ENCODE assay signal across 20 cellular contexts in the genomic region with DNA sequence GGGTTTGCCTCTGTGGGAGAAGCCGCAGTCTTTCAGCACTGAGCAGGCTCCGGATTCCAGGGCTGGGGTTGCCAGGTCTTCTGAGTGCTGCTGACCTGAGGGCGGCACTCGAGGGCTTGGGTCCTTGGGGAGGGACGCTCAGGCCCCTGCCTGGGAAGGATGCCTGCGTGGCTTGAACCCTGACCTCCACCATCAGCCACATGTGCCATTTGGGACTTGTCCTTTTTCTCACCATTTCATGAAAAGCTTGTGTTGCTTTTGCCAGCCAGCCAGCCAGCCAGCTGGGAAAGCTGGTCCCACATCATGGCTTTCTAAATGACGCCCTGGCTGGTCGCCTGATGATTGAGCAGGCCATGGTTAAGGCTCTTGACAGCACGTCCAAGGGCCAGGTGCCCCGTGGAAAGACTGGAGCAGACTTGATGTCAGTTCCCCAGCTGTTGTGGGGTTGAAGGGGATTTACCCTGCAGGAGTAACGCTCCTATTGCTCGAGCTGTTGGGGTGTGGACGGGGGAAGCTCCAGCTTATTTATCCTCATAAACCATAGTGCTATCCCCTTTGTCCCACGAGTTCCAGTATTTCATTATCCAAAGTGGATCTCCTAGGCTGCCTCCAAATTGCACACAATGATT.
A peak's percentile ranks its signal among the peaks of the same experiment; 100 is the strongest.
DNase-seq lines count a peak whose midpoint lies in the region; ATAC-seq, FAIRE-seq and TF ChIP-seq lines count a peak whose summit lies in the region.
"Had no signal": no experiment of that assay in that cellular context is flagged by ENCODE, and none has a peak within 500 bp of the region (broad histone marks: within the 10 kb centered on the region; RNA-seq: fewer than 3 reads in every experiment).

No MANE protein-coding gene starts in this region.

- no peak overlapping the region for H2BK15ac ChIP-seq in H1 (ENCODE audit: low read length)

- no peak overlapping the region for H3K56ac ChIP-seq in H1 (replicated peaks; ENCODE audit: insufficient read length, low read depth, low read length)

- DNase-seq in NCI-H82 treated with DMSO at 0.1 percent for 48 hours (lab: John Stamatoyannopoulos, UW; ENCODE audit: unreplicated experiment): peak; percentile 33
- DNase-seq in H1 (ENCODE audit: low read depth in 1 of 2, low spot score in 2 of 2): no peak
- no peak for DNase-seq in GM19240 (ENCODE audit: insufficient read length, low spot score)
- no peak for DNase-seq in pons (ENCODE audit: low spot score)
- DNase-seq in NCI-H2171 (lab: John Stamatoyannopoulos, UW): no peak
- DNase-seq: CD4-positive, alpha-beta T cell; COR-L47; GM23248; HCEC 1CT; IMR-90; MV-4-11; NCI-H1694; NCI-H2081; NCI-H446 treated with DMSO at 0.1 percent for 48 hours had no signal

- peak overlapping the region; percentile 45; the same call in 1 of the 2 replicates for H4K8ac ChIP-seq in H1 (ENCODE audit: extremely low read depth, insufficient read depth, low read length)

- H3K79me1 ChIP-seq in H1 (ENCODE audit: low read depth, low read length): no peaks in the 10 kb centered on the region

- H3K4me2 ChIP-seq in H1 (ENCODE audit: insufficient read depth in 1 of 2, low read depth in 2 of 2, low read length in 2 of 2): no peak overlapping the region

- no peaks in the 10 kb centered on the region for H3K23me2 ChIP-seq in H1 (ENCODE audit: low read depth, low read length)

- FAIRE-seq in H1 (lab: Jason Lieb, UNC): no peak
- FAIRE-seq: GM12891, HTR-8/SVneo, RCC 7860 had no signal

- H3K14ac ChIP-seq in H1 (ENCODE audit: insufficient read length): no peak overlapping the region

- no peaks in the 10 kb centered on the region; a peak in 1 of 7 replicates for H3K27me3 ChIP-seq in H1 (replicated peaks in 1 of 4; ENCODE audit: control insufficient read depth in 3 of 4, extremely low read depth in 1 of 4, insufficient read depth in 3 of 4, low read length in 3 of 4)

- no peak for TF ChIP-seq POLR2A in H1 (IDR thresholded peaks at IDR 0.05; ENCODE audit: control extremely low read depth in 1 of 2, low read depth in 2 of 2, low read length in 2 of 2)

- TF ChIP-seq EP300 in H1 (IDR thresholded peaks at IDR 0.05; ENCODE audit: borderline replicate concordance in 1 of 2, low read depth in 2 of 2, low read length in 2 of 2): no peak

- no peak for ATAC-seq in HG03196 (IDR thresholded peaks at IDR 0.05; ENCODE audit: unreplicated experiment)

- H2AFZ ChIP-seq in H1 (ENCODE audit: low read length): no peak overlapping the region
- H2AFZ ChIP-seq: GM23248 had no signal

- H3K18ac ChIP-seq in H1 (ENCODE audit: extremely low read depth, low read length): no peak overlapping the region

- H3K4me3 ChIP-seq in HEK293 (ENCODE audit: low read depth, low read length) (no peak overlapping the region), H1 (ENCODE audit: extremely low read depth in 1 of 4, insufficient read depth in 2 of 4, low read depth in 3 of 4, low read length in 4 of 4) (no peak overlapping the region)
- H3K4me3 ChIP-seq: GM23248, SJSA1 had no signal

- CTCF ChIA-PET in HEK293 (lab: Yijun Ruan, JAX) (interaction anchor here (0.5 kb wide), 1 partner anchor 41 kb away, joined by 3 read pairs; no protein-coding TSS in a partner anchor), H1 (lab: Charles Lee; ENCODE audit: partially characterized antibody) (interaction anchor here (0.7 to 2.6 kb wide), 5 partner anchors 9 to 254 kb away, joined by 3 to 7 read pairs (median 3); no protein-coding TSS in a partner anchor)

- H3K9me3 ChIP-seq in HEK293 (ENCODE audit: control insufficient read depth, insufficient read depth, low read depth, low read length) (no peaks in the 10 kb centered on the region), H1 (ENCODE audit: insufficient read depth in 2 of 2, low read depth in 1 of 2, low read length in 1 of 2) (no peaks in the 10 kb centered on the region)
- H3K9me3 ChIP-seq: SJSA1 had no signal

- no peak overlapping the region for H3K4ac ChIP-seq in H1 (replicated peaks; ENCODE audit: insufficient read length, low read depth, low read length)

- TF ChIP-seq CTCF in HEK293 (tag by site-specific recombination; IDR thresholded peaks at IDR 0.05) (no peak), H1 (IDR thresholded peaks at IDR 0.05; ENCODE audit: control extremely low read depth in 1 of 3, insufficient read depth in 1 of 3, low read depth in 1 of 3, low read length in 3 of 3) (no peak)

- POLR2A ChIA-PET in HEK293 (lab: Yijun Ruan, JAX) (no interaction called here), H1 (lab: Charles Lee; ENCODE audit: partially characterized antibody) (no interaction called here)

- H4K91ac ChIP-seq in H1 (replicated peaks; ENCODE audit: insufficient read length, low read length): no peak overlapping the region

- no peak overlapping the region for H4K5ac ChIP-seq in H1 (ENCODE audit: insufficient read length, low read depth, low read length)

- H3K9ac ChIP-seq in H1 (replicated peaks in 1 of 4; ENCODE audit: extremely low read depth in 1 of 4, low read depth in 3 of 4, low read length in 3 of 4): no peak overlapping the region
- H3K9ac ChIP-seq: GM23248 had no signal

- H3K36me3 ChIP-seq in HEK293 (ENCODE audit: control insufficient read depth in 2 of 2, insufficient read depth in 1 of 2, low read length in 2 of 2) (no peaks in the 10 kb centered on the region), H1 (ENCODE audit: control insufficient read depth in 2 of 4, insufficient read depth in 4 of 4, low read length in 3 of 4) (no peaks in the 10 kb centered on the region)
- H3K36me3 ChIP-seq: SJSA1 had no signal

- H3K4me1 ChIP-seq in HEK293 (ENCODE audit: control insufficient read depth, insufficient read depth, low read length) (peaks cover 13% of the 10 kb centered on the region), H1 (replicated peaks in 1 of 4; ENCODE audit: control insufficient read depth in 3 of 4, insufficient read depth in 4 of 4, low read length in 3 of 4) (peaks cover 8 to 26% (median 16%) of the 10 kb centered on the region in 4 experiments)
- H3K4me1 ChIP-seq: SJSA1 had no signal

- H3K23ac ChIP-seq in H1 (ENCODE audit: insufficient read length): no peak overlapping the region

- H2BK120ac ChIP-seq in H1 (replicated peaks; ENCODE audit: low read depth, low read length): no peak overlapping the region

- H3K27ac ChIP-seq in HEK293 (ENCODE audit: extremely low read depth, low read depth, low read length) (no peak overlapping the region), H1 (ENCODE audit: low read depth, low read length) (no peak overlapping the region)
- H3K27ac ChIP-seq: GM23248, SJSA1 had no signal

- H2BK5ac ChIP-seq in H1 (ENCODE audit: low read depth, low read length): no peak overlapping the region

- no peaks in the 10 kb centered on the region for H4K20me1 ChIP-seq in H1 (replicated peaks in 1 of 2; ENCODE audit: control insufficient read depth in 1 of 2, insufficient read depth in 2 of 2, low read length in 2 of 2)

- no peak overlapping the region for H2AK5ac ChIP-seq in H1 (ENCODE audit: low read depth, low read length)

- no peak overlapping the region for H2BK20ac ChIP-seq in H1 (ENCODE audit: low read length)

- H2BK12ac ChIP-seq in H1 (ENCODE audit: low read depth, low read length): no peak overlapping the region

- 81% methylated on average over 14 of the region's 14 CpGs; no CpG with 5 or more reads in 1 of the 2 experiments for WGBS in H1 (ENCODE audit: extremely low coverage in 1 of 2, insufficient coverage in 1 of 2, insufficient read length in 1 of 2, insufficient replicate concordance in 2 of 2, low coverage in 1 of 2, low lambda C conversion rate in 2 of 2, missing lambda C conversion rate in 1 of 2), 2 experiments

- TF ChIP-seq RAD21 in H1 (IDR thresholded peaks at IDR 0.05 in 1 of 2, conservative IDR thresholded peaks at IDR 0.05 in 1 of 2; ENCODE audit: low read depth in 2 of 2, low read length in 2 of 2): no peak

- H3K79me2 ChIP-seq in H1 (ENCODE audit: control insufficient read depth in 1 of 2, insufficient read depth in 2 of 2, low read length in 2 of 2): no peaks in the 10 kb centered on the region

TF ChIP-seq in HEK293, 187 proteins besides CTCF, POLR2A, EP300 and RAD21:
- 0 out of 2 replicates have a peak, but pooled peaks have one; percentile 24 for TF ChIP-seq ZNF600 (tag by site-specific recombination; IDR thresholded peaks at IDR 0.05)
- TF ChIP-seq, protein P1, sequence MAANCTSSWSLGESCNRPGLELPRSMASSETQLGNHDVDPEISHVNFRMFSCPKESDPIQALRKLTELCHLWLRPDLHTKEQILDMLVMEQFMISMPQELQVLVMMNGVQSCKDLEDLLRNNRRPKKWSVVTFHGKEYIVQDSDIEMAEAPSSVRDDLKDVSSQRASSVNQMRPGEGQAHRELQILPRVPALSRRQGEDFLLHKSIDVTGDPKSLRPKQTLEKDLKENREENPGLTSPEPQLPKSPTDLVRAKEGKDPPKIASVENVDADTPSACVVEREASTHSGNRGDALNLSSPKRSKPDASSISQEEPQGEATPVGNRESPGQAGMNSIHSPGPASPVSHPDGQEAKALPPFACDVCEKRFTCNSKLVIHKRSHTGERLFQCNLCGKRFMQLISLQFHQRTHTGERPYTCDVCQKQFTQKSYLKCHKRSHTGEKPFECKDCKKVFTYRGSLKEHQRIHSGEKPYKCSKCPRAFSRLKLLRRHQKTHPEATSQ (tag by site-specific recombination; IDR thresholded peaks at IDR 0.05): no peak

TF ChIP-seq in H1, 55 proteins besides CTCF, POLR2A, EP300 and RAD21 (continues in another document):
- no peak for TF ChIP-seq POU5F1 (IDR thresholded peaks at IDR 0.05; ENCODE audit: low read depth, low read length)
- no peak for TF ChIP-seq YY1 (IDR thresholded peaks at IDR 0.05; ENCODE audit: low read depth, low read length)
- no peak for TF ChIP-seq SIX5 (IDR thresholded peaks at IDR 0.05; ENCODE audit: low read depth, low read length)
- no peak for TF ChIP-seq SP4 (IDR thresholded peaks at IDR 0.05; ENCODE audit: low read length)
- no peak for TF ChIP-seq TAF1 (IDR thresholded peaks at IDR 0.05; ENCODE audit: low read depth, low read length)
- no peak for TF ChIP-seq KDM5A (IDR thresholded peaks at IDR 0.05; ENCODE audit: low read length)
- TF ChIP-seq, protein P2, sequence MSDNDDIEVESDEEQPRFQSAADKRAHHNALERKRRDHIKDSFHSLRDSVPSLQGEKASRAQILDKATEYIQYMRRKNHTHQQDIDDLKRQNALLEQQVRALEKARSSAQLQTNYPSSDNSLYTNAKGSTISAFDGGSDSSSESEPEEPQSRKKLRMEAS (IDR thresholded peaks at IDR 0.05): no peak
- no peak for TF ChIP-seq TAF7 (optimal IDR thresholded peaks at IDR 0.05; ENCODE audit: borderline replicate concordance, low read depth, low read length)
- TF ChIP-seq BCL11A (IDR thresholded peaks at IDR 0.05; ENCODE audit: low read depth in 2 of 2, low read length in 2 of 2): no peak
